Comparison of ENCODE assay signal across 8 cellular contexts in genomic region chr12:116924558-116925453, GRCh38. TPM values are rescaled to one million over a fixed set of nuclear protein-coding genes. Genes with fewer than 3 reads are reported as not detected.
DNase-seq lines count a peak whose midpoint lies in the region; ATAC-seq and TF ChIP-seq lines count a peak whose summit lies in the region.

No MANE protein-coding gene starts in this region.

- H3K4me1 ChIP-seq in Loucy (ENCODE audit: insufficient read depth, low read length, poor library complexity, severe bottlenecking), result peaks cover 21% of the 10 kb centered on the region

- H3F3A ChIP-seq in Loucy (ENCODE audit: low read depth), result no peaks in the 10 kb centered on the region

- H3K4me2 ChIP-seq in Loucy (ENCODE audit: low read depth, low read length, poor library complexity, severe bottlenecking), result peak overlapping the region; percentile 52

- H3K36me3 ChIP-seq in H7 (replicated peaks; ENCODE audit: control insufficient read depth, insufficient read depth, low read length), result peaks cover 1% of the 10 kb centered on the region
- no peaks in the 10 kb centered on the region for H3K36me3 ChIP-seq in Loucy (ENCODE audit: insufficient read depth, low read length)

- no peak for ATAC-seq in left lobe of liver

- peaks cover 62% of the 10 kb centered on the region for H4K20me1 ChIP-seq in Loucy (ENCODE audit: insufficient read depth, low read length, poor library complexity, severe bottlenecking)

- H3K27me3 ChIP-seq in H7 (ENCODE audit: control insufficient read depth, insufficient read depth, low read length) (no peaks in the 10 kb centered on the region), Loucy (ENCODE audit: insufficient read depth, low read length, poor library complexity, severe bottlenecking) (peaks cover 53% of the 10 kb centered on the region)

- DNase-seq in GDM1 (lab: John Stamatoyannopoulos, UW) (peak; percentile 38), H7 (peak; percentile 41), activated T-cell treated with anti-CD3 and anti-CD28 coated beads for 48 hours (ENCODE audit: low read depth) (peak; percentile 23), iris pigment epithelial cell (ENCODE audit: low read depth) (peak; percentile 88), left lobe of liver (ENCODE audit: low spot score) (no peak), cerebellum (ENCODE audit: low spot score) (no peak), NCI-H187 (lab: John Stamatoyannopoulos, UW) (no peak)

- H3K9me3 ChIP-seq in Loucy (ENCODE audit: insufficient read depth, low read depth, low read length), result no peaks in the 10 kb centered on the region

- no peak for TF ChIP-seq CTCF in Loucy (conservative IDR thresholded peaks at IDR 0.05; ENCODE audit: low read length)

- H3K9me2 ChIP-seq in Loucy (replicated peaks; ENCODE audit: low read depth, low read length), result no peaks in the 10 kb centered on the region

- H3K9ac ChIP-seq in Loucy (ENCODE audit: low read depth, low read length, poor library complexity, severe bottlenecking), result no peak overlapping the region

- no peak overlapping the region for H3K4me3 ChIP-seq in H7 (ENCODE audit: insufficient read depth, low read depth, low read length)
- peak overlapping the region; percentile 20 for H3K4me3 ChIP-seq in Loucy (ENCODE audit: low read length, poor library complexity, severe bottlenecking)

- no peak overlapping the region for H2AFZ ChIP-seq in Loucy (ENCODE audit: low read length)

- no peaks in the 10 kb centered on the region for H3K79me2 ChIP-seq in Loucy (ENCODE audit: insufficient read depth, low read length)

RNA-seq across cellular contexts. Expression of gene FBXW8, which starts 14.1 kb away (rescaled TPM):
- total RNA-seq in H7 (2014; rRNA removed; shearing (Covaris generic)), result 10.4 and 13.2 TPM in 2 replicates
- total RNA-seq in left lobe of liver, result 6.1 TPM
- 16.8 TPM for total RNA-seq in cerebellum

RNA-seq across cellular contexts. Expression of gene HRK, which starts 43.6 kb away (rescaled TPM):
- 0.33 and 0.59 TPM in 2 replicates for total RNA-seq in H7 (2014; rRNA removed; shearing (Covaris generic))
- total RNA-seq in left lobe of liver, result not detected
- total RNA-seq in cerebellum, result 2.0 TPM

Comparison
In these comparisons a context has a peak if more than half of its experiments do, and no peak if none do; other contexts are left out.
1. DNase-seq: peak in GDM1 (single experiment), H7 (single experiment), activated T-cell treated with anti-CD3 and anti-CD28 coated beads for 48 hours (single experiment) and iris pigment epithelial cell (single experiment); none in left lobe of liver (single experiment), cerebellum (single experiment) and NCI-H187 (0 of 2).